25 cellular contexts compared by ENCODE assay signal in genomic region chr2:185689906-185690539, GRCh38. TPM values are rescaled to one million over a fixed set of nuclear protein-coding genes. Genes with fewer than 3 reads are reported as not detected.
A peak's percentile ranks its signal among the peaks of the same experiment; 100 is the strongest.
DNase-seq lines count a peak whose midpoint lies in the region; ATAC-seq and TF ChIP-seq lines count a peak whose summit lies in the region.
"Had no signal": no experiment of that assay in that cellular context is flagged by ENCODE, and none has a peak within 500 bp of the region (broad histone marks: within the 10 kb centered on the region; RNA-seq: fewer than 3 reads in every experiment).

No MANE protein-coding gene starts in this region.

- no peak overlapping the region for H3K23ac ChIP-seq in H9 (ENCODE audit: insufficient read length, low read depth, low read length)

- TF ChIP-seq CTCF in astrocyte of the spinal cord (IDR thresholded peaks at IDR 0.05; ENCODE audit: low read depth, low read length): no peak
- TF ChIP-seq CTCF in H9 (conservative IDR thresholded peaks at IDR 0.05): no peak

- H4K91ac ChIP-seq in H9 (ENCODE audit: insufficient read length, low read depth, low read length): no peak overlapping the region

- no peak overlapping the region for H2BK5ac ChIP-seq in H9 (ENCODE audit: insufficient read length, low read length)

- no peak overlapping the region for H3K4ac ChIP-seq in H9 (ENCODE audit: low read depth, low read length)

- H3K27ac ChIP-seq in mesodermal cell (ENCODE audit: low read depth, low read length, severe bottlenecking): peak overlapping the region; percentile 37
- no peak overlapping the region for H3K27ac ChIP-seq in H9 (ENCODE audit: insufficient read length, low read depth, low read length)
- H3K27ac ChIP-seq: ascending aorta, epithelial cell of prostate, HL-60, VCaP had no signal

- H3T11ph ChIP-seq in H9 (ENCODE audit: low read length): no peak overlapping the region

- H4K5ac ChIP-seq in H9 (ENCODE audit: insufficient read length, low read depth, low read length): no peak overlapping the region

- H3K56ac ChIP-seq in H9 (ENCODE audit: insufficient read length, low read depth, low read length): no peak overlapping the region

- peaks cover 9% of the 10 kb centered on the region for H3K4me1 ChIP-seq in mesodermal cell (ENCODE audit: control insufficient read depth, insufficient read depth, low read length, poor library complexity, severe bottlenecking)
- H3K4me1 ChIP-seq in H9 (ENCODE audit: insufficient read depth, low read length): no peaks in the 10 kb centered on the region
- H3K4me1 ChIP-seq: ascending aorta had no signal

- WGBS in mesodermal cell (ENCODE audit: insufficient coverage in 2 of 2), 2 experiments: no CpG with 5 or more reads among the region's 3 CpGs
- no CpG with 5 or more reads among the region's 3 CpGs for WGBS in H9 (ENCODE audit: extremely low coverage, insufficient read length, low lambda C conversion rate)

- no peak overlapping the region for H3K18ac ChIP-seq in H9 (ENCODE audit: insufficient read length, low read depth, low read length)

- H3K23me2 ChIP-seq in H9 (ENCODE audit: insufficient read length, low read depth, low read length, poor library complexity, severe bottlenecking): no peaks in the 10 kb centered on the region

- no peak overlapping the region for H2BK120ac ChIP-seq in H9 (ENCODE audit: low read depth, low read length, poor library complexity, severe bottlenecking)

- H3K4me3 ChIP-seq in astrocyte of the spinal cord (ENCODE audit: low read depth, low read length) (no peak overlapping the region), mesodermal cell (ENCODE audit: extremely low read depth, insufficient read depth, low read length, poor library complexity, severe bottlenecking) (no peak overlapping the region)
- H3K4me3 ChIP-seq: ascending aorta, K562 had no signal

- H3K9me3 ChIP-seq in mesodermal cell (ENCODE audit: control insufficient read depth, low read length) (no peaks in the 10 kb centered on the region), H9 (ENCODE audit: control insufficient read depth, low read depth, low read length) (no peaks in the 10 kb centered on the region)
- H3K9me3 ChIP-seq: ascending aorta had no signal

- H2BK20ac ChIP-seq in H9 (ENCODE audit: low read depth, low read length, poor library complexity, severe bottlenecking): no peak overlapping the region

- no peaks in the 10 kb centered on the region; a peak in 2 of 5 replicates for H3K9me3 Mint-ChIP-seq in H9
- H3K9me3 Mint-ChIP-seq: stimulated activated memory B cell treated with anti-CD40 and anti-IgM and Interleukin-4, amounts not matched to agents 10 μg/mL and 1 μg/mL and 100 μg/mL, for 72 hours; T-helper 1 cell treated with Interleukin-12 subunit alpha and Interleukin-12 subunit beta and Interleukin-4 antibody, amounts not matched to agents 30 μg/mL and 1 μg/mL, for 36 hours had no signal

- no peak overlapping the region for H4K8ac ChIP-seq in H9 (replicated peaks; ENCODE audit: insufficient read length, low read depth, low read length)

- H2BK12ac ChIP-seq in H9 (ENCODE audit: insufficient read length, low read depth, low read length): no peak overlapping the region

- no peaks in the 10 kb centered on the region for H3K36me3 ChIP-seq in mesodermal cell (ENCODE audit: control insufficient read depth, insufficient read depth, low read length)
- H3K36me3 ChIP-seq: ascending aorta had no signal

- H3K27me3 Mint-ChIP-seq in H9 (ENCODE audit: low read depth): no peaks in the 10 kb centered on the region
- H3K27me3 Mint-ChIP-seq: activated CD4-positive, alpha-beta memory T cell treated with anti-CD3 and anti-CD28 coated beads, Interleukin-2, amount 10 ng/mL, durations not matched to agents 7 days and 5 days; CD8-positive, alpha-beta memory T cell; stimulated activated memory B cell treated with anti-CD40 and anti-IgM and Interleukin-4, amounts not matched to agents 10 μg/mL and 1 μg/mL and 100 μg/mL, for 72 hours had no signal

- no peak overlapping the region for H2AK5ac ChIP-seq in H9 (ENCODE audit: insufficient read length, low read length)

- no peak overlapping the region for H3K9ac ChIP-seq in H9 (ENCODE audit: extremely low read depth, insufficient read length, low read length)

- H3K27ac Mint-ChIP-seq in H9: no peak overlapping the region
- H3K27ac Mint-ChIP-seq: activated CD4-positive, alpha-beta memory T cell treated with anti-CD3 and anti-CD28 coated beads, Interleukin-2, amount 10 ng/mL, durations not matched to agents 7 days and 5 days; CD8-positive, alpha-beta memory T cell; stimulated activated memory B cell treated with anti-CD40 and anti-IgM and Interleukin-4, amounts not matched to agents 10 μg/mL and 1 μg/mL and 100 μg/mL, for 72 hours; T-helper 1 cell treated with Interleukin-12 subunit alpha and Interleukin-12 subunit beta and Interleukin-4 antibody, amounts not matched to agents 30 μg/mL and 1 μg/mL, for 36 hours had no signal

- H3K36me3 Mint-ChIP-seq in H9 (ENCODE audit: insufficient read depth in 1 of 3, low read depth in 3 of 3): no peaks in the 10 kb centered on the region
- H3K36me3 Mint-ChIP-seq: CD8-positive, alpha-beta memory T cell; stimulated activated memory B cell treated with anti-CD40 and anti-IgM and Interleukin-4, amounts not matched to agents 10 μg/mL and 1 μg/mL and 100 μg/mL, for 72 hours had no signal

- H3K79me2 ChIP-seq in H9 (ENCODE audit: insufficient read depth, low read length): no peaks in the 10 kb centered on the region

- H3K4me1 Mint-ChIP-seq in H9: no peaks in the 10 kb centered on the region
- H3K4me1 Mint-ChIP-seq: activated CD4-positive, alpha-beta memory T cell treated with anti-CD3 and anti-CD28 coated beads, Interleukin-2, amount 10 ng/mL, durations not matched to agents 7 days and 5 days; CD8-positive, alpha-beta memory T cell; stimulated activated memory B cell treated with anti-CD40 and anti-IgM and Interleukin-4, amounts not matched to agents 10 μg/mL and 1 μg/mL and 100 μg/mL, for 72 hours had no signal

- no peaks in the 10 kb centered on the region for H3K27me3 ChIP-seq in H9 (ENCODE audit: insufficient read depth, low read length)
- H3K27me3 ChIP-seq: ascending aorta had no signal

- H3K79me1 ChIP-seq in H9 (ENCODE audit: insufficient read depth, low read depth, low read length, poor library complexity, severe bottlenecking): no peaks in the 10 kb centered on the region

- no peak for ATAC-seq in GM19023 (IDR thresholded peaks at IDR 0.05; ENCODE audit: unreplicated experiment)
- ATAC-seq: K562; left lobe of liver; stimulated activated memory B cell treated with anti-CD40 and anti-IgM and Interleukin-4, amounts not matched to agents 10 μg/mL and 1 μg/mL and 100 μg/mL, for 72 hours had no signal

- H2BK15ac ChIP-seq in H9 (ENCODE audit: low read depth, low read length): no peak overlapping the region

- DNase-seq in ACHN (peak; percentile 3), M059J (ENCODE audit: low read depth) (peak; percentile 31), astrocyte of the spinal cord (ENCODE audit: low read depth, low spot score) (peak; percentile 59), NCI-H1694 (lab: John Stamatoyannopoulos, UW) (no peak), H9 (no peak), KBM-7 (no peak)
- DNase-seq: activated CD4-positive, alpha-beta memory T cell treated with anti-CD3 and anti-CD28 coated beads, Interleukin-2, amount 10 ng/mL, durations not matched to agents 7 days and 5 days; activated naive CD4-positive, alpha-beta T cell; activated T-cell treated with anti-CD3 and anti-CD28 coated beads, Interleukin-2, amount 50 U/mL, for 1 hour; CD8-positive, alpha-beta memory T cell; DMS79 treated with DMSO at 0.1 percent for 48 hours; NCI-H1930; NCI-H510A; retina; SHP77 had no signal

- H3K4me3 Mint-ChIP-seq in H9: no peak overlapping the region
- H3K4me3 Mint-ChIP-seq: activated CD4-positive, alpha-beta memory T cell treated with anti-CD3 and anti-CD28 coated beads, Interleukin-2, amount 10 ng/mL, durations not matched to agents 7 days and 5 days; CD8-positive, alpha-beta memory T cell; stimulated activated memory B cell treated with anti-CD40 and anti-IgM and Interleukin-4, amounts not matched to agents 10 μg/mL and 1 μg/mL and 100 μg/mL, for 72 hours; T-helper 1 cell treated with Interleukin-12 subunit alpha and Interleukin-12 subunit beta and Interleukin-4 antibody, amounts not matched to agents 30 μg/mL and 1 μg/mL, for 36 hours had no signal

- H3K14ac ChIP-seq in H9 (ENCODE audit: insufficient read depth, low read length): no peak overlapping the region

- no peak overlapping the region for H3K4me2 ChIP-seq in H9 (ENCODE audit: insufficient read depth, insufficient read length, low read length)

- no peaks in the 10 kb centered on the region for H4K20me1 ChIP-seq in H9 (ENCODE audit: control insufficient read depth, insufficient read depth, insufficient read length)

- in situ Hi-C loops in ACHN (cut with HindIII; ENCODE audit: low pct_ligation_motif_present, low pct_unique_long_range_greater_than_20kb, low sequenced_read_pairs) (no loop called here), astrocyte of the spinal cord (cut with HindIII; ENCODE audit: low sequenced_read_pairs) (no loop called here), KBM-7 (cut with MboI; ENCODE audit: low pct_unique_long_range_greater_than_20kb, low sequenced_read_pairs) (no loop called here)

- no peak overlapping the region for H2AFZ ChIP-seq in H9 (ENCODE audit: low read length)

RNA-seq across cellular contexts. Expression of gene FSIP2, which starts 48.6 kb away (rescaled TPM):
- 0.07 and 0.25 TPM in 2 replicates for total RNA-seq in M059J (2014; rRNA removed; shearing (Covaris generic))
- 2.3 TPM for polyA plus RNA-seq in mesodermal cell (2013, experiment 1 of 2)
- 2.0 TPM for polyA plus RNA-seq in mesodermal cell (2013, experiment 2 of 2)
- total RNA-seq in H9 (2021): 1.8 and 2.4 TPM in 2 replicates
- total RNA-seq: CD8-positive, alpha-beta memory T cell had no signal
- polyA plus RNA-seq: CD8-positive, alpha-beta memory T cell had no signal

Comparison
In these comparisons a context has a peak if more than half of its experiments do, and no peak if none do; other contexts are left out.
1. DNase-seq: peak in ACHN (single experiment), M059J (single experiment) and astrocyte of the spinal cord (single experiment); none in NCI-H1694 (single experiment), H9 (single experiment) and KBM-7 (single experiment).